14 cellular contexts compared by ENCODE assay signal in the genomic region with DNA sequence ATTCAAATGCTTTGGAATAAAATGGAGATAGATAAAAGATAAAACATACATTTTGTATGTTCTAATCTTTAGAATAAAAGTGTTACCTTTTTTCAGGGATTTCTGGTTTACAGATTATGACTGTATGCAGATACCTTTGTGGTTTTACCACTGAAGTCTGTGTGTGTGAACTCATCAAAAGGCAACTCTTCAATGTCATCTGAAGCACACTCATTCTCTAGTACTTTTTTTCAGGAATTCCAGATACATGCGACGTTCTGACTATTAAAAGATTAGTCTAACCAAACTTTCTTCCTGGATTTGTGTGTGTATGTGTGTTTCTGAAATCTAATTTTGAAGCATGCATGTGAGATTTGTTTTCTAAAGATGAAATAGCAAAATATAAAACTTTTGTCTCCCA.
DNase-seq lines count a peak whose midpoint lies in the region; ATAC-seq and TF ChIP-seq lines count a peak whose summit lies in the region.
"Had no signal": no experiment of that assay in that cellular context is flagged by ENCODE, and none has a peak within 500 bp of the region (broad histone marks: within the 10 kb centered on the region; RNA-seq: fewer than 3 reads in every experiment).

No MANE protein-coding gene starts in this region.

- H3K9me3 ChIP-seq in iPS-18a (ENCODE audit: control insufficient read depth, low read depth, low read length) (no peaks in the 10 kb centered on the region), adrenal gland (replicated peaks in 1 of 3) (no peaks in the 10 kb centered on the region), suprapubic skin (no peaks in the 10 kb centered on the region)
- H3K9me3 ChIP-seq: heart right ventricle, vagina had no signal

- H3K9ac ChIP-seq in iPS-18a (ENCODE audit: low read length), result peak overlapping the region; percentile 76

- H3K27ac Mint-ChIP-seq in WTC11, result peak overlapping the region; percentile 15; the same call in 1 of the 2 replicates

- H3K27ac ChIP-seq in 22Rv1, result peak overlapping the region; percentile 83
- H3K27ac ChIP-seq in iPS-18a (ENCODE audit: low read length), result peak overlapping the region; percentile 80
- no peak overlapping the region for H3K27ac ChIP-seq in adrenal gland
- no peak overlapping the region for H3K27ac ChIP-seq in suprapubic skin
- H3K27ac ChIP-seq: vagina had no signal

- H3K27me3 Mint-ChIP-seq in WTC11 (ENCODE audit: low read depth), result no peaks in the 10 kb centered on the region; the same call in 1 of the 2 replicates

- ATAC-seq in WTC11 (no peak), GM18517 (IDR thresholded peaks at IDR 0.05; ENCODE audit: unreplicated experiment) (no peak)

- 52 to 59% (median 57%) methylated on average over 2 of the region's 2 CpGs for WGBS in adrenal gland, 4 donors
- 57% methylated on average over 2 of the region's 2 CpGs for WGBS in suprapubic skin

- H3K36me3 Mint-ChIP-seq in WTC11, result no peaks in the 10 kb centered on the region

- CTCF ChIA-PET in WTC11 (lab: Charles Lee), result no interaction called here

- H3K36me3 ChIP-seq in H7 (replicated peaks; ENCODE audit: control insufficient read depth, insufficient read depth, low read length) (no peaks in the 10 kb centered on the region), iPS-18a (ENCODE audit: control insufficient read depth, low read depth, low read length) (no peaks in the 10 kb centered on the region), adrenal gland (replicated peaks in 1 of 2) (no peaks in the 10 kb centered on the region), suprapubic skin (no peaks in the 10 kb centered on the region)
- H3K36me3 ChIP-seq: heart right ventricle, vagina had no signal

- TF ChIP-seq POLR2A in adrenal gland (IDR thresholded peaks at IDR 0.05), result no peak
- TF ChIP-seq POLR2A in suprapubic skin (IDR thresholded peaks at IDR 0.05), result no peak

- intact Hi-C loops in adrenal gland (cut with DNase I), result no loop called here

- POLR2A ChIA-PET in WTC11 (lab: Charles Lee), result no interaction called here

- peaks cover 26% of the 10 kb centered on the region for H3K4me1 ChIP-seq in iPS-18a (ENCODE audit: control insufficient read depth, low read depth, low read length)
- no peaks in the 10 kb centered on the region for H3K4me1 ChIP-seq in adrenal gland (replicated peaks in 1 of 2)
- peaks cover 10% of the 10 kb centered on the region for H3K4me1 ChIP-seq in suprapubic skin

- TF ChIP-seq EP300 in suprapubic skin (IDR thresholded peaks at IDR 0.05), result no peak

- peaks cover 43% of the 10 kb centered on the region for H3K4me1 Mint-ChIP-seq in WTC11

- no peak for DNase-seq in H7
- DNase-seq in WTC11 (ENCODE audit: low spot score), result no peak
- DNase-seq in mucosa of gallbladder (ENCODE audit: low spot score), result no peak
- DNase-seq in adrenal gland, result no peak
- DNase-seq in suprapubic skin (ENCODE audit: low spot score in 2 of 2), result no peak
- DNase-seq: activated CD4-positive, CD25-positive, alpha-beta regulatory T cell treated with anti-CD3 and anti-CD28 coated beads, Interleukin-2, amount 50 U/mL, for 72 hours; activated T-cell treated with anti-CD3 and anti-CD28 coated beads, Interleukin-2, amount 50 U/mL, for 1 hour; KBM-7; NCI-H1436 treated with DMSO at 0.1 percent for 48 hours had no signal

- no peak for TF ChIP-seq CTCF in 22Rv1 (IDR thresholded peaks at IDR 0.05)
- no peak for TF ChIP-seq CTCF in WTC11 (IDR thresholded peaks at IDR 0.05)
- TF ChIP-seq CTCF in adrenal gland (IDR thresholded peaks at IDR 0.05), result no peak
- no peak for TF ChIP-seq CTCF in suprapubic skin (IDR thresholded peaks at IDR 0.05)

- H3K4me3 Mint-ChIP-seq in WTC11, result peak overlapping the region; percentile 87

- no peaks in the 10 kb centered on the region for H3K9me3 Mint-ChIP-seq in WTC11

- H3K27me3 ChIP-seq in H7 (ENCODE audit: control insufficient read depth, insufficient read depth, low read length) (no peaks in the 10 kb centered on the region; the same call in 1 of the 2 replicates), iPS-18a (ENCODE audit: control insufficient read depth, insufficient read depth, low read length) (peaks cover 7% of the 10 kb centered on the region), adrenal gland (no peaks in the 10 kb centered on the region), suprapubic skin (peaks cover 11% of the 10 kb centered on the region)
- H3K27me3 ChIP-seq: vagina had no signal

- peak overlapping the region; percentile 52; the same call in 1 of the 2 replicates for H3K4me3 ChIP-seq in H7 (ENCODE audit: insufficient read depth, low read depth, low read length)
- peak overlapping the region; percentile 85 for H3K4me3 ChIP-seq in iPS-18a (ENCODE audit: low read length)
- H3K4me3 ChIP-seq in adrenal gland, result no peak overlapping the region
- no peak overlapping the region for H3K4me3 ChIP-seq in suprapubic skin

TF ChIP-seq in WTC11, 78 proteins besides CTCF, POLR2A, EP300 and RAD21:
- TF ChIP-seq SP1 (CRISPR knock-in tag; conservative IDR thresholded peaks at IDR 0.05) (no peak), EMX1 (CRISPR knock-in tag; IDR thresholded peaks at IDR 0.05) (no peak), NFATC4 (CRISPR knock-in tag; IDR thresholded peaks at IDR 0.05) (no peak), IRF2 (CRISPR knock-in tag; IDR thresholded peaks at IDR 0.05; ENCODE audit: borderline replicate concordance, low read depth) (no peak), FOXP1 (CRISPR knock-in tag; IDR thresholded peaks at IDR 0.05; ENCODE audit: borderline replicate concordance) (no peak), CREB1 (CRISPR knock-in tag; IDR thresholded peaks at IDR 0.05) (no peak)
- TF ChIP-seq, protein P1, sequence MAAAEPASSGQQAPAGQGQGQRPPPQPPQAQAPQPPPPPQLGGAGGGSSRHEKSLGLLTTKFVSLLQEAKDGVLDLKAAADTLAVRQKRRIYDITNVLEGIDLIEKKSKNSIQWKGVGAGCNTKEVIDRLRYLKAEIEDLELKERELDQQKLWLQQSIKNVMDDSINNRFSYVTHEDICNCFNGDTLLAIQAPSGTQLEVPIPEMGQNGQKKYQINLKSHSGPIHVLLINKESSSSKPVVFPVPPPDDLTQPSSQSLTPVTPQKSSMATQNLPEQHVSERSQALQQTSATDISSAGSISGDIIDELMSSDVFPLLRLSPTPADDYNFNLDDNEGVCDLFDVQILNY (CRISPR knock-in tag; IDR thresholded peaks at IDR 0.05), result no peak
- TF ChIP-seq, protein P2, sequence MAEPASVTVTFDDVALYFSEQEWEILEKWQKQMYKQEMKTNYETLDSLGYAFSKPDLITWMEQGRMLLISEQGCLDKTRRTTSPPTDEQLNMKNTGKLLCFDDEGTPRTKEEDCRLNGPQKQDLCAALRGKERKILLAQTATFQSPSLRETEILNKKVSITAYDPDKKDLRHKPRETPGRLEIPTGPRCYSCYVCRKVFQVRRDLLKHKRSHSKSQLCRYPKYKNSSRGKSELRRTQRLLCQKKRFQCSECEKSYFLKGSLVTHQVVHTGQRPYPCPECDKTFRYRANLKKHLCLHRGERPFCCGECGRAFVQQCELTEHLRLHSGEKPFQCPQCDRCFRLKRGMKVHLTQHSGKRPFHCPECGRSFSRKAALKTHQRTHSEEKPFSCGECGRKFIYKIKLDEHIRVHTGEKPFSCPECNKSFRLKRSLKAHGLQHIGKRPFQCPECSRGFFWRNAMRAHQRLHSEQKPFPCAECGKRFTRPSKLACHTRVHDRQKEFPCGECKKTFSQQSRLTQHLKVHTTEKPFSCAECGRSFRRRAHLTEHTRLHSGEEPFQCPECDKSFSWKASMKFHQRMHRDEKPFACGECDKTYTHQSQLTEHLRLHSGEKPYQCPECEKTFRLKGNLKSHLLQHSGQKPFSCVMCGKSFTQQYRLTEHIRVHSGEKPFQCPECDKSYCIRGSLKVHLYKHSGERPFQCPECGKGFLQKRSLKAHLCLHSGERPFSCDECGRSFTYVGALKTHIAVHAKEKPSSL (CRISPR knock-in tag; conservative IDR thresholded peaks at IDR 0.05), result no peak
- TF ChIP-seq, protein P3, sequence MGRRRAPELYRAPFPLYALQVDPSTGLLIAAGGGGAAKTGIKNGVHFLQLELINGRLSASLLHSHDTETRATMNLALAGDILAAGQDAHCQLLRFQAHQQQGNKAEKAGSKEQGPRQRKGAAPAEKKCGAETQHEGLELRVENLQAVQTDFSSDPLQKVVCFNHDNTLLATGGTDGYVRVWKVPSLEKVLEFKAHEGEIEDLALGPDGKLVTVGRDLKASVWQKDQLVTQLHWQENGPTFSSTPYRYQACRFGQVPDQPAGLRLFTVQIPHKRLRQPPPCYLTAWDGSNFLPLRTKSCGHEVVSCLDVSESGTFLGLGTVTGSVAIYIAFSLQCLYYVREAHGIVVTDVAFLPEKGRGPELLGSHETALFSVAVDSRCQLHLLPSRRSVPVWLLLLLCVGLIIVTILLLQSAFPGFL (CRISPR knock-in tag; IDR thresholded peaks at IDR 0.05; ENCODE audit: borderline replicate concordance), result no peak
- TF ChIP-seq, protein P4, sequence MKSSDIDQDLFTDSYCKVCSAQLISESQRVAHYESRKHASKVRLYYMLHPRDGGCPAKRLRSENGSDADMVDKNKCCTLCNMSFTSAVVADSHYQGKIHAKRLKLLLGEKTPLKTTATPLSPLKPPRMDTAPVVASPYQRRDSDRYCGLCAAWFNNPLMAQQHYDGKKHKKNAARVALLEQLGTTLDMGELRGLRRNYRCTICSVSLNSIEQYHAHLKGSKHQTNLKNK (CRISPR knock-in tag; IDR thresholded peaks at IDR 0.05), result no peak

Comparison
In these comparisons a context has a peak if more than half of its experiments do, and no peak if none do; other contexts are left out.
1. H3K27ac ChIP-seq: peak in 22Rv1 (single experiment) and iPS-18a (single experiment); none in adrenal gland (0 of 5) and suprapubic skin (single experiment).
2. H3K4me3 ChIP-seq: peak in H7 (single experiment) and iPS-18a (single experiment); none in adrenal gland (0 of 4) and suprapubic skin (single experiment).